In the genomic region with DNA sequence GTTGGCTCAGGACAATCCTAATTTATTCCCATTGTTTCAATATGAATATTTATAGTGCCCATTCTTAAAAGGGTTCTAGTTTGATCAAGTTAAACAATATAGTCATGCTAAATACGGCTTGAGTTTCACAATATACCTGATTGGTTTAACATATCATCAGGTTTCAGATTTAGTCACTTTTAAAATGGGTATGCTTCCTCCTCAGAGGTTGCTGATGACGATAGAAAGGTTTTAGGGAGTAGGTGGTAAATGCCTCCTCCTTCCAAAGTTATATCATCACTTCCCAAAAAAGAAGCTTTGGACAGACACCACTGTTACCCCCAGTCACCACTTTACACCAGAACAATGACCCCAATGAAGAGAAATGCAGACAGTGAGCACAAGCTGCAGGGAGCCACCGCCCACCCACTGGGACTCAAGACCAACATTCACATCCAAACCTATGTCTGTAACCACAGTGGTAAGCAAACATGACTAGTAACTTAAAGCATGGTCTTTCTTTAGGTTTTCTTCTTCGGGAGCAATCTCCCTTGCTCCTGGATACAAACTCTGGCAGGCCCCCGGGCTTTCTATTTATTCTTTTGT, we compare ENCODE assay signal across 15 cellular contexts.
DNase-seq lines count a peak whose midpoint lies in the region; ATAC-seq and TF ChIP-seq lines count a peak whose summit lies in the region.
"Had no signal": no experiment of that assay in that cellular context is flagged by ENCODE, and none has a peak within 500 bp of the region (broad histone marks: within the 10 kb centered on the region; RNA-seq: fewer than 3 reads in every experiment).

No MANE protein-coding gene starts in this region.

- no peak overlapping the region for H3K27ac ChIP-seq in OCI-LY3 (ENCODE audit: low read length)
- no peak overlapping the region for H3K27ac ChIP-seq in colonic mucosa
- H3K27ac ChIP-seq: skin epidermis had no signal

- H3K4me3 ChIP-seq in OCI-LY3 (ENCODE audit: low read length) (no peak overlapping the region), colonic mucosa (no peak overlapping the region)
- H3K4me3 ChIP-seq: skin epidermis had no signal

- ATAC-seq in GM18520 (IDR thresholded peaks at IDR 0.05; ENCODE audit: unreplicated experiment) (peak; percentile 66), GM21515 (IDR thresholded peaks at IDR 0.05; ENCODE audit: unreplicated experiment) (peak; percentile 63), HG03039 (IDR thresholded peaks at IDR 0.05; ENCODE audit: unreplicated experiment) (peak; percentile 79)
- ATAC-seq in activated CD8-positive, alpha-beta memory T cell treated with anti-CD3 and anti-CD28 coated beads, Interleukin-2, amount 10 ng/mL, durations not matched to agents 7 days and 5 days, result no peak
- ATAC-seq: Panc1 had no signal

- H3K27me3 ChIP-seq in OCI-LY3 (ENCODE audit: low read depth, low read length) (no peaks in the 10 kb centered on the region), colonic mucosa (no peaks in the 10 kb centered on the region)

- H3K36me3 ChIP-seq in OCI-LY3 (replicated peaks; ENCODE audit: low read depth, low read length) (no peaks in the 10 kb centered on the region), colonic mucosa (no peaks in the 10 kb centered on the region)

- H3K27ac Mint-ChIP-seq in activated CD8-positive, alpha-beta memory T cell treated with anti-CD3 and anti-CD28 coated beads, Interleukin-2, amount 10 ng/mL, durations not matched to agents 7 days and 5 days, result no peak overlapping the region

- no peaks in the 10 kb centered on the region for H3K9me3 Mint-ChIP-seq in activated CD8-positive, alpha-beta memory T cell treated with anti-CD3 and anti-CD28 coated beads, Interleukin-2, amount 10 ng/mL, durations not matched to agents 7 days and 5 days (ENCODE audit: low read depth)

- no peak overlapping the region for H2AFZ ChIP-seq in OCI-LY3 (ENCODE audit: low read depth, low read length)

- H3K27me3 Mint-ChIP-seq in activated CD8-positive, alpha-beta memory T cell treated with anti-CD3 and anti-CD28 coated beads, Interleukin-2, amount 10 ng/mL, durations not matched to agents 7 days and 5 days, result no peaks in the 10 kb centered on the region

- H3K9ac ChIP-seq in OCI-LY3 (ENCODE audit: low read length) (no peak overlapping the region), colonic mucosa (ENCODE audit: low read depth in 2 of 2, low read length in 2 of 2) (no peak overlapping the region)

- no peaks in the 10 kb centered on the region for H3K36me3 Mint-ChIP-seq in activated CD8-positive, alpha-beta memory T cell treated with anti-CD3 and anti-CD28 coated beads, Interleukin-2, amount 10 ng/mL, durations not matched to agents 7 days and 5 days

- no peak overlapping the region for H3K4me3 Mint-ChIP-seq in activated CD8-positive, alpha-beta memory T cell treated with anti-CD3 and anti-CD28 coated beads, Interleukin-2, amount 10 ng/mL, durations not matched to agents 7 days and 5 days

- H3K4me1 Mint-ChIP-seq in activated CD8-positive, alpha-beta memory T cell treated with anti-CD3 and anti-CD28 coated beads, Interleukin-2, amount 10 ng/mL, durations not matched to agents 7 days and 5 days, result no peaks in the 10 kb centered on the region

- no peaks in the 10 kb centered on the region for H3K9me3 ChIP-seq in OCI-LY3 (ENCODE audit: insufficient read depth, low read length)
- H3K9me3 ChIP-seq in colonic mucosa, result no peaks in the 10 kb centered on the region

- no peak for DNase-seq in OCI-M1 (lab: John Stamatoyannopoulos, UW)
- DNase-seq in activated CD8-positive, alpha-beta memory T cell treated with anti-CD3 and anti-CD28 coated beads, Interleukin-2, amount 10 ng/mL, durations not matched to agents 7 days and 5 days, result no peak
- DNase-seq in colonic mucosa, result no peak
- DNase-seq in NOMO-1 treated with DMSO at 0.1 percent for 48 hours (lab: John Stamatoyannopoulos, UW; ENCODE audit: unreplicated experiment), result no peak
- DNase-seq: activated CD8-positive, alpha-beta memory T cell treated with anti-CD3 and anti-CD28 coated beads, Interleukin-2, amount 50 U/mL, for 48 hours; HCEC 1CT; Kasumi-1; kidney glomerular epithelial cell; NCI-H2081 treated with DMSO at 0.1 percent for 48 hours had no signal

- H3K4me2 ChIP-seq in OCI-LY3 (ENCODE audit: low read length), result peak overlapping the region; percentile 22; the same call in 1 of the 2 replicates

- CTCF ChIA-PET in activated CD8-positive, alpha-beta memory T cell treated with anti-CD3 and anti-CD28 coated beads, Interleukin-2, amount 10 ng/mL, durations not matched to agents 7 days and 5 days (lab: Charles Lee), result no interaction called here

- no peak for TF ChIP-seq CTCF in OCI-LY3 (IDR thresholded peaks at IDR 0.05; ENCODE audit: low read depth, low read length)
- TF ChIP-seq CTCF in colonic mucosa (IDR thresholded peaks at IDR 0.05), result no peak

- peaks cover 10% of the 10 kb centered on the region for H3K4me1 ChIP-seq in OCI-LY3 (ENCODE audit: low read length)
- no peaks in the 10 kb centered on the region for H3K4me1 ChIP-seq in colonic mucosa

- no peaks in the 10 kb centered on the region for H4K20me1 ChIP-seq in OCI-LY3 (ENCODE audit: insufficient read depth, low read length)

- no peaks in the 10 kb centered on the region for H3K79me2 ChIP-seq in OCI-LY3 (ENCODE audit: low read length)

- intact Hi-C loops in colonic mucosa (cut with DNase I), result no loop called here
